In the genomic region with DNA sequence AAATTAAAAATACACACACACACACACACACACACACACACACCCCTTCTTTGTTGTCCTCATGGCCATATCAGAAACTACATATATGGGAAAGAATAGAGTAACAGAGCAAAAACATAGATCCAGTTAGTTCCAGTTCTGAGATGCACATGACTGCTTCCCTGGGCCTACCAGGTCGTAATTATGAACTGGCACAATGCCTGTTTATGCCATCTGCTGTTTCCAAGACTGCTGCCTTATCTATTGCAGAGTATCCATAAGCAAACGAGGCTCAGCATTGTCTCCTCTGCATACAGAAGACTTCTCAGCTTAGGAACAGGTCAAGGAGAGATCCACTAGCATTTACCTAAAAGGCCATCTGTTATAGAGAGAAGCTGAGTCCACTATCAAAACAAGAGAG, we compare ENCODE assay signal across 1 cellular context.
TF ChIP-seq lines count a peak whose summit lies in the region.

No MANE protein-coding gene starts in this region.

TF ChIP-seq in GM12878, 131 proteins besides CTCF, POLR2A, EP300 and RAD21:
- TF ChIP-seq, protein P1, sequence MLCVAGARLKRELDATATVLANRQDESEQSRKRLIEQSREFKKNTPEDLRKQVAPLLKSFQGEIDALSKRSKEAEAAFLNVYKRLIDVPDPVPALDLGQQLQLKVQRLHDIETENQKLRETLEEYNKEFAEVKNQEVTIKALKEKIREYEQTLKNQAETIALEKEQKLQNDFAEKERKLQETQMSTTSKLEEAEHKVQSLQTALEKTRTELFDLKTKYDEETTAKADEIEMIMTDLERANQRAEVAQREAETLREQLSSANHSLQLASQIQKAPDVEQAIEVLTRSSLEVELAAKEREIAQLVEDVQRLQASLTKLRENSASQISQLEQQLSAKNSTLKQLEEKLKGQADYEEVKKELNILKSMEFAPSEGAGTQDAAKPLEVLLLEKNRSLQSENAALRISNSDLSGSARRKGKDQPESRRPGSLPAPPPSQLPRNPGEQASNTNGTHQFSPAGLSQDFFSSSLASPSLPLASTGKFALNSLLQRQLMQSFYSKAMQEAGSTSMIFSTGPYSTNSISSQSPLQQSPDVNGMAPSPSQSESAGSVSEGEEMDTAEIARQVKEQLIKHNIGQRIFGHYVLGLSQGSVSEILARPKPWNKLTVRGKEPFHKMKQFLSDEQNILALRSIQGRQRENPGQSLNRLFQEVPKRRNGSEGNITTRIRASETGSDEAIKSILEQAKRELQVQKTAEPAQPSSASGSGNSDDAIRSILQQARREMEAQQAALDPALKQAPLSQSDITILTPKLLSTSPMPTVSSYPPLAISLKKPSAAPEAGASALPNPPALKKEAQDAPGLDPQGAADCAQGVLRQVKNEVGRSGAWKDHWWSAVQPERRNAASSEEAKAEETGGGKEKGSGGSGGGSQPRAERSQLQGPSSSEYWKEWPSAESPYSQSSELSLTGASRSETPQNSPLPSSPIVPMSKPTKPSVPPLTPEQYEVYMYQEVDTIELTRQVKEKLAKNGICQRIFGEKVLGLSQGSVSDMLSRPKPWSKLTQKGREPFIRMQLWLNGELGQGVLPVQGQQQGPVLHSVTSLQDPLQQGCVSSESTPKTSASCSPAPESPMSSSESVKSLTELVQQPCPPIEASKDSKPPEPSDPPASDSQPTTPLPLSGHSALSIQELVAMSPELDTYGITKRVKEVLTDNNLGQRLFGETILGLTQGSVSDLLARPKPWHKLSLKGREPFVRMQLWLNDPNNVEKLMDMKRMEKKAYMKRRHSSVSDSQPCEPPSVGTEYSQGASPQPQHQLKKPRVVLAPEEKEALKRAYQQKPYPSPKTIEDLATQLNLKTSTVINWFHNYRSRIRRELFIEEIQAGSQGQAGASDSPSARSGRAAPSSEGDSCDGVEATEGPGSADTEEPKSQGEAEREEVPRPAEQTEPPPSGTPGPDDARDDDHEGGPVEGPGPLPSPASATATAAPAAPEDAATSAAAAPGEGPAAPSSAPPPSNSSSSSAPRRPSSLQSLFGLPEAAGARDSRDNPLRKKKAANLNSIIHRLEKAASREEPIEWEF (IDR thresholded peaks at IDR 0.05; ENCODE audit: insufficient replicate concordance, low read depth, low read length): no peak
- TF ChIP-seq RELA (IDR thresholded peaks at IDR 0.05; ENCODE audit: borderline replicate concordance, partially characterized antibody) (no peak), SMARCA5 (IDR thresholded peaks at IDR 0.05) (no peak), IRF4 (IDR thresholded peaks at IDR 0.05; ENCODE audit: low read depth, low read length) (no peak), JUND (IDR thresholded peaks at IDR 0.05; ENCODE audit: low read depth, low read length) (no peak), ZNF274 (IDR thresholded peaks at IDR 0.05; ENCODE audit: insufficient read depth, insufficient read length) (no peak), JUNB (IDR thresholded peaks at IDR 0.05) (no peak), PML (IDR thresholded peaks at IDR 0.05; ENCODE audit: low read length) (no peak), KLF5 (IDR thresholded peaks at IDR 0.05; ENCODE audit: partially characterized antibody) (no peak), ZNF217 (IDR thresholded peaks at IDR 0.05) (no peak), ZNF384 (IDR thresholded peaks at IDR 0.05; ENCODE audit: borderline replicate concordance, low read depth, low read length) (no peak), ZBED1 (IDR thresholded peaks at IDR 0.05; ENCODE audit: borderline replicate concordance) (no peak), BMI1 (IDR thresholded peaks at IDR 0.05; ENCODE audit: borderline replicate concordance) (no peak), MEF2A (IDR thresholded peaks at IDR 0.05; ENCODE audit: insufficient read depth, low read depth, low read length) (no peak), LARP7 (IDR thresholded peaks at IDR 0.05) (no peak), ZZZ3 (IDR thresholded peaks at IDR 0.05; ENCODE audit: control insufficient read depth, insufficient read length, low read depth) (no peak)
